ENCODE assay signal across 1 cellular context in genomic region chrX:73977542-73978169, GRCh38.
TF ChIP-seq lines count a peak whose summit lies in the region.

No MANE protein-coding gene starts in this region.

TF ChIP-seq in HEK293, 187 proteins besides CTCF, POLR2A, EP300 and RAD21 (continued from another document):
- TF ChIP-seq ZNF132 (tag by site-specific recombination; IDR thresholded peaks at IDR 0.05; ENCODE audit: borderline replicate concordance) (no peak), ZNF548 (tag by site-specific recombination; IDR thresholded peaks at IDR 0.05) (no peak), TSHZ1 (tag by site-specific recombination; IDR thresholded peaks at IDR 0.05; ENCODE audit: borderline replicate concordance) (no peak), YY1 (tag by site-specific recombination; IDR thresholded peaks at IDR 0.05) (no peak), PRDM1 (tag by site-specific recombination; IDR thresholded peaks at IDR 0.05) (peak; percentile 38; the same call in 1 of the 2 replicates), ZNF549 (tag by site-specific recombination; IDR thresholded peaks at IDR 0.05) (no peak), MEIS1 (CRISPR knock-in tag; IDR thresholded peaks at IDR 0.05; ENCODE audit: borderline replicate concordance) (no peak), PRDM6 (tag by site-specific recombination; IDR thresholded peaks at IDR 0.05) (peak; percentile 51), ZNF423 (tag by site-specific recombination; IDR thresholded peaks at IDR 0.05) (peak; percentile 77), HIC1 (tag by site-specific recombination; IDR thresholded peaks at IDR 0.05) (no peak), ZFHX2 (tag by site-specific recombination; conservative IDR thresholded peaks at IDR 0.05) (no peak), GLI2 (tag by site-specific recombination; IDR thresholded peaks at IDR 0.05; ENCODE audit: borderline replicate concordance, low read depth) (no peak), ZNF10 (tag by site-specific recombination; IDR thresholded peaks at IDR 0.05) (0 out of 2 replicates have a peak, but pooled peaks have one; percentile 16), SP2 (tag by site-specific recombination; IDR thresholded peaks at IDR 0.05) (no peak), ZFP3 (tag by site-specific recombination; IDR thresholded peaks at IDR 0.05; ENCODE audit: low read depth) (no peak), ZNF133 (tag by site-specific recombination; IDR thresholded peaks at IDR 0.05) (no peak)
- TF ChIP-seq, protein P1, sequence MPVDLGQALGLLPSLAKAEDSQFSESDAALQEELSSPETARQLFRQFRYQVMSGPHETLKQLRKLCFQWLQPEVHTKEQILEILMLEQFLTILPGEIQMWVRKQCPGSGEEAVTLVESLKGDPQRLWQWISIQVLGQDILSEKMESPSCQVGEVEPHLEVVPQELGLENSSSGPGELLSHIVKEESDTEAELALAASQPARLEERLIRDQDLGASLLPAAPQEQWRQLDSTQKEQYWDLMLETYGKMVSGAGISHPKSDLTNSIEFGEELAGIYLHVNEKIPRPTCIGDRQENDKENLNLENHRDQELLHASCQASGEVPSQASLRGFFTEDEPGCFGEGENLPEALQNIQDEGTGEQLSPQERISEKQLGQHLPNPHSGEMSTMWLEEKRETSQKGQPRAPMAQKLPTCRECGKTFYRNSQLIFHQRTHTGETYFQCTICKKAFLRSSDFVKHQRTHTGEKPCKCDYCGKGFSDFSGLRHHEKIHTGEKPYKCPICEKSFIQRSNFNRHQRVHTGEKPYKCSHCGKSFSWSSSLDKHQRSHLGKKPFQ (tag by site-specific recombination; IDR thresholded peaks at IDR 0.05): no peak
- TF ChIP-seq, protein P2, sequence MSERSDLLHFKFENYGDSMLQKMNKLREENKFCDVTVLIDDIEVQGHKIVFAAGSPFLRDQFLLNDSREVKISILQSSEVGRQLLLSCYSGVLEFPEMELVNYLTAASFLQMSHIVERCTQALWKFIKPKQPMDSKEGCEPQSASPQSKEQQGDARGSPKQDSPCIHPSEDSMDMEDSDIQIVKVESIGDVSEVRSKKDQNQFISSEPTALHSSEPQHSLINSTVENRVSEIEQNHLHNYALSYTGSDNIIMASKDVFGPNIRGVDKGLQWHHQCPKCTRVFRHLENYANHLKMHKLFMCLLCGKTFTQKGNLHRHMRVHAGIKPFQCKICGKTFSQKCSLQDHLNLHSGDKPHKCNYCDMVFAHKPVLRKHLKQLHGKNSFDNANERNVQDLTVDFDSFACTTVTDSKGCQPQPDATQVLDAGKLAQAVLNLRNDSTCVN (tag by site-specific recombination; optimal IDR thresholded peaks at IDR 0.05): no peak
